Comparison of ENCODE assay signal across 1 cellular context in the genomic region with DNA sequence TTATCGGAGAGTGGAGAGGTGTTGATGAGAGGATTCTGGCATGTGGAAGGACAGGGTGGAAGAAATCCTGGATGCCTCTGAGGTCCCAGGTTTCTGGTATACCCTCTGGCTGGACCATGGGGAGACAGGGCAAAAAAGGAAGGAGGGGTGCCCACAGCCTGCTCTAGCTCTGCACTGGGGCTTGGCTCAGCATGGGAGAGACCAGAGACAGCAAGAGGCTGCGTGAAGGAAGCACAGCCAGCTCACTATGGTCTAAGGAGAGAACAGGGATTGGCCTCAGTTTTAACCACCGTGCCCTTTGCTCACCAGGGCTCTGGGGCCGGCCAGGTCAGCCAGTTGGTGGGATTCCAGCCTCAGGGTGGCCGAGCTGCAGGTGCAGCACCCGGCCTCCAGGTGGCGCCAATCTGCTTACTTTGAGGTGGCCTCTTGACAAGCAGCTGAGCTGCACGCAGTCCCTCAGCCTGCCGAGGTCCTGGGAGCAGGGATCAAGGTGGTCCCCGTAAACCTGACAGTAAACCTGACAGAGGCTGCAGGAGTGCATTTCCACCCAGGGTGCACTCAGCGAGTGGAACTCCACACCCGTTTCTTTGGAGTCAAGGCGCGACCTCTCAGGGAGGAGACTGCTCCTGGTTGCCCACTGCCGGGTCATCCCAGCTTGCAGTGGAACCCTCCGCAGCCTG.
A peak's percentile ranks its signal among the peaks of the same experiment; 100 is the strongest.
TF ChIP-seq lines count a peak whose summit lies in the region.

No MANE protein-coding gene starts in this region.

TF ChIP-seq in HepG2, 621 proteins besides CTCF, POLR2A, EP300 and RAD21 (continued from another document and continues in another):
- TF ChIP-seq FOXO1 (CRISPR knock-in tag; IDR thresholded peaks at IDR 0.05): peak; percentile 63; the same call in 1 of the 2 replicates
- TF ChIP-seq YEATS2 (CRISPR knock-in tag; IDR thresholded peaks at IDR 0.05; ENCODE audit: borderline replicate concordance): no peak
- no peak for TF ChIP-seq JUN (CRISPR knock-in tag; IDR thresholded peaks at IDR 0.05)
- TF ChIP-seq ZNF616 (CRISPR knock-in tag; IDR thresholded peaks at IDR 0.05; ENCODE audit: low read depth): no peak
- peak; percentile 56; the same call in 1 of the 2 replicates for TF ChIP-seq RCOR2 (CRISPR knock-in tag; IDR thresholded peaks at IDR 0.05)
- TF ChIP-seq ZNF296 (CRISPR knock-in tag; conservative IDR thresholded peaks at IDR 0.05): no peak
- TF ChIP-seq TBX2 (CRISPR knock-in tag; IDR thresholded peaks at IDR 0.05; ENCODE audit: borderline replicate concordance): peak; percentile 58; the same call in 1 of the 2 replicates
- TF ChIP-seq MAZ (IDR thresholded peaks at IDR 0.05; ENCODE audit: borderline replicate concordance, low read depth, low read length): no peak
- TF ChIP-seq MAZ (CRISPR knock-in tag; IDR thresholded peaks at IDR 0.05; ENCODE audit: low read depth): no peak
- TF ChIP-seq ZSCAN30 (CRISPR knock-in tag; IDR thresholded peaks at IDR 0.05): no peak
- no peak for TF ChIP-seq CHD4 (IDR thresholded peaks at IDR 0.05; ENCODE audit: borderline replicate concordance, low read length)
- no peak for TF ChIP-seq ZNF644 (CRISPR knock-in tag; IDR thresholded peaks at IDR 0.05; ENCODE audit: low read depth)
- peak; percentile 30; the same call in 1 of the 2 replicates for TF ChIP-seq PHF21A (CRISPR knock-in tag; IDR thresholded peaks at IDR 0.05)
- no peak for TF ChIP-seq SP1 (IDR thresholded peaks at IDR 0.05)
- no peak for TF ChIP-seq SP1 (CRISPR knock-in tag; IDR thresholded peaks at IDR 0.05)
- 0 out of 2 replicates have a peak, but pooled peaks have one; percentile 61 for TF ChIP-seq HDAC2 (CRISPR knock-in tag; IDR thresholded peaks at IDR 0.05)
- 0 out of 2 replicates have a peak, but pooled peaks have one; percentile 22 for TF ChIP-seq ESRRA (CRISPR knock-in tag; IDR thresholded peaks at IDR 0.05; ENCODE audit: low read depth)
- 0 out of 2 replicates have a peak, but pooled peaks have one; percentile 38 for TF ChIP-seq IRF2 (CRISPR knock-in tag; IDR thresholded peaks at IDR 0.05)
- TF ChIP-seq ZNF367 (CRISPR knock-in tag; IDR thresholded peaks at IDR 0.05; ENCODE audit: borderline replicate concordance): no peak
- TF ChIP-seq, protein P1, sequence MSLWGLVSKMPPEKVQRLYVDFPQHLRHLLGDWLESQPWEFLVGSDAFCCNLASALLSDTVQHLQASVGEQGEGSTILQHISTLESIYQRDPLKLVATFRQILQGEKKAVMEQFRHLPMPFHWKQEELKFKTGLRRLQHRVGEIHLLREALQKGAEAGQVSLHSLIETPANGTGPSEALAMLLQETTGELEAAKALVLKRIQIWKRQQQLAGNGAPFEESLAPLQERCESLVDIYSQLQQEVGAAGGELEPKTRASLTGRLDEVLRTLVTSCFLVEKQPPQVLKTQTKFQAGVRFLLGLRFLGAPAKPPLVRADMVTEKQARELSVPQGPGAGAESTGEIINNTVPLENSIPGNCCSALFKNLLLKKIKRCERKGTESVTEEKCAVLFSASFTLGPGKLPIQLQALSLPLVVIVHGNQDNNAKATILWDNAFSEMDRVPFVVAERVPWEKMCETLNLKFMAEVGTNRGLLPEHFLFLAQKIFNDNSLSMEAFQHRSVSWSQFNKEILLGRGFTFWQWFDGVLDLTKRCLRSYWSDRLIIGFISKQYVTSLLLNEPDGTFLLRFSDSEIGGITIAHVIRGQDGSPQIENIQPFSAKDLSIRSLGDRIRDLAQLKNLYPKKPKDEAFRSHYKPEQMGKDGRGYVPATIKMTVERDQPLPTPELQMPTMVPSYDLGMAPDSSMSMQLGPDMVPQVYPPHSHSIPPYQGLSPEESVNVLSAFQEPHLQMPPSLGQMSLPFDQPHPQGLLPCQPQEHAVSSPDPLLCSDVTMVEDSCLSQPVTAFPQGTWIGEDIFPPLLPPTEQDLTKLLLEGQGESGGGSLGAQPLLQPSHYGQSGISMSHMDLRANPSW (CRISPR knock-in tag; IDR thresholded peaks at IDR 0.05; ENCODE audit: borderline replicate concordance): no peak
- TF ChIP-seq CHCHD3 (CRISPR knock-in tag; IDR thresholded peaks at IDR 0.05): no peak
- TF ChIP-seq SMAD9 (CRISPR knock-in tag; IDR thresholded peaks at IDR 0.05): no peak
- TF ChIP-seq ZNF788 (CRISPR knock-in tag; IDR thresholded peaks at IDR 0.05; ENCODE audit: borderline replicate concordance): peak; percentile 75; the same call in 1 of the 2 replicates
- TF ChIP-seq, protein P2, sequence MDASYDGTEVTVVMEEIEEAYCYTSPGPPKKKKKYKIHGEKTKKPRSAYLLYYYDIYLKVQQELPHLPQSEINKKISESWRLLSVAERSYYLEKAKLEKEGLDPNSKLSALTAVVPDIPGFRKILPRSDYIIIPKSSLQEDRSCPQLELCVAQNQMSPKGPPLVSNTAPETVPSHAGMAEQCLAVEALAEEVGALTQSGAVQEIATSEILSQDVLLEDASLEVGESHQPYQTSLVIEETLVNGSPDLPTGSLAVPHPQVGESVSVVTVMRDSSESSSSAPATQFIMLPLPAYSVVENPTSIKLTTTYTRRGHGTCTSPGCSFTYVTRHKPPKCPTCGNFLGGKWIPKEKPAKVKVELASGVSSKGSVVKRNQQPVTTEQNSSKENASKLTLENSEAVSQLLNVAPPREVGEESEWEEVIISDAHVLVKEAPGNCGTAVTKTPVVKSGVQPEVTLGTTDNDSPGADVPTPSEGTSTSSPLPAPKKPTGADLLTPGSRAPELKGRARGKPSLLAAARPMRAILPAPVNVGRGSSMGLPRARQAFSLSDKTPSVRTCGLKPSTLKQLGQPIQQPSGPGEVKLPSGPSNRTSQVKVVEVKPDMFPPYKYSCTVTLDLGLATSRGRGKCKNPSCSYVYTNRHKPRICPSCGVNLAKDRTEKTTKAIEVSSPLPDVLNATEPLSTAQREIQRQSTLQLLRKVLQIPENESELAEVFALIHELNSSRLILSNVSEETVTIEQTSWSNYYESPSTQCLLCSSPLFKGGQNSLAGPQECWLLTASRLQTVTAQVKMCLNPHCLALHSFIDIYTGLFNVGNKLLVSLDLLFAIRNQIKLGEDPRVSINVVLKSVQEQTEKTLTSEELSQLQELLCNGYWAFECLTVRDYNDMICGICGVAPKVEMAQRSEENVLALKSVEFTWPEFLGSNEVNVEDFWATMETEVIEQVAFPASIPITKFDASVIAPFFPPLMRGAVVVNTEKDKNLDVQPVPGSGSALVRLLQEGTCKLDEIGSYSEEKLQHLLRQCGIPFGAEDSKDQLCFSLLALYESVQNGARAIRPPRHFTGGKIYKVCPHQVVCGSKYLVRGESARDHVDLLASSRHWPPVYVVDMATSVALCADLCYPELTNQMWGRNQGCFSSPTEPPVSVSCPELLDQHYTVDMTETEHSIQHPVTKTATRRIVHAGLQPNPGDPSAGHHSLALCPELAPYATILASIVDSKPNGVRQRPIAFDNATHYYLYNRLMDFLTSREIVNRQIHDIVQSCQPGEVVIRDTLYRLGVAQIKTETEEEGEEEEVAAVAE (CRISPR knock-in tag; IDR thresholded peaks at IDR 0.05; ENCODE audit: borderline replicate concordance): peak; percentile 82
- TF ChIP-seq, protein P3, sequence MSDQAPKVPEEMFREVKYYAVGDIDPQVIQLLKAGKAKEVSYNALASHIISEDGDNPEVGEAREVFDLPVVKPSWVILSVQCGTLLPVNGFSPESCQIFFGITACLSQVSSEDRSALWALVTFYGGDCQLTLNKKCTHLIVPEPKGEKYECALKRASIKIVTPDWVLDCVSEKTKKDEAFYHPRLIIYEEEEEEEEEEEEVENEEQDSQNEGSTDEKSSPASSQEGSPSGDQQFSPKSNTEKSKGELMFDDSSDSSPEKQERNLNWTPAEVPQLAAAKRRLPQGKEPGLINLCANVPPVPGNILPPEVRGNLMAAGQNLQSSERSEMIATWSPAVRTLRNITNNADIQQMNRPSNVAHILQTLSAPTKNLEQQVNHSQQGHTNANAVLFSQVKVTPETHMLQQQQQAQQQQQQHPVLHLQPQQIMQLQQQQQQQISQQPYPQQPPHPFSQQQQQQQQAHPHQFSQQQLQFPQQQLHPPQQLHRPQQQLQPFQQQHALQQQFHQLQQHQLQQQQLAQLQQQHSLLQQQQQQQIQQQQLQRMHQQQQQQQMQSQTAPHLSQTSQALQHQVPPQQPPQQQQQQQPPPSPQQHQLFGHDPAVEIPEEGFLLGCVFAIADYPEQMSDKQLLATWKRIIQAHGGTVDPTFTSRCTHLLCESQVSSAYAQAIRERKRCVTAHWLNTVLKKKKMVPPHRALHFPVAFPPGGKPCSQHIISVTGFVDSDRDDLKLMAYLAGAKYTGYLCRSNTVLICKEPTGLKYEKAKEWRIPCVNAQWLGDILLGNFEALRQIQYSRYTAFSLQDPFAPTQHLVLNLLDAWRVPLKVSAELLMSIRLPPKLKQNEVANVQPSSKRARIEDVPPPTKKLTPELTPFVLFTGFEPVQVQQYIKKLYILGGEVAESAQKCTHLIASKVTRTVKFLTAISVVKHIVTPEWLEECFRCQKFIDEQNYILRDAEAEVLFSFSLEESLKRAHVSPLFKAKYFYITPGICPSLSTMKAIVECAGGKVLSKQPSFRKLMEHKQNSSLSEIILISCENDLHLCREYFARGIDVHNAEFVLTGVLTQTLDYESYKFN (CRISPR knock-in tag; conservative IDR thresholded peaks at IDR 0.05): no peak
- no peak for TF ChIP-seq ZNF207 (IDR thresholded peaks at IDR 0.05; ENCODE audit: borderline replicate concordance)
- peak; percentile 92 for TF ChIP-seq NFKB2 (CRISPR knock-in tag; IDR thresholded peaks at IDR 0.05; ENCODE audit: borderline replicate concordance)
- TF ChIP-seq SRSF1 (optimal IDR thresholded peaks at IDR 0.05; ENCODE audit: low read depth, low read length): no peak
- TF ChIP-seq, protein P4, sequence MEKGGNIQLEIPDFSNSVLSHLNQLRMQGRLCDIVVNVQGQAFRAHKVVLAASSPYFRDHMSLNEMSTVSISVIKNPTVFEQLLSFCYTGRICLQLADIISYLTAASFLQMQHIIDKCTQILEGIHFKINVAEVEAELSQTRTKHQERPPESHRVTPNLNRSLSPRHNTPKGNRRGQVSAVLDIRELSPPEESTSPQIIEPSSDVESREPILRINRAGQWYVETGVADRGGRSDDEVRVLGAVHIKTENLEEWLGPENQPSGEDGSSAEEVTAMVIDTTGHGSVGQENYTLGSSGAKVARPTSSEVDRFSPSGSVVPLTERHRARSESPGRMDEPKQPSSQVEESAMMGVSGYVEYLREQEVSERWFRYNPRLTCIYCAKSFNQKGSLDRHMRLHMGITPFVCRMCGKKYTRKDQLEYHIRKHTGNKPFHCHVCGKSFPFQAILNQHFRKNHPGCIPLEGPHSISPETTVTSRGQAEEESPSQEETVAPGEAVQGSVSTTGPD (CRISPR knock-in tag; IDR thresholded peaks at IDR 0.05): no peak
- no peak for TF ChIP-seq PTBP1 (IDR thresholded peaks at IDR 0.05; ENCODE audit: low read depth, low read length, poor library complexity, severe bottlenecking)
- TF ChIP-seq HNRNPUL1 (IDR thresholded peaks at IDR 0.05; ENCODE audit: low read depth, low read length): no peak
- TF ChIP-seq ZNF160 (CRISPR knock-in tag; IDR thresholded peaks at IDR 0.05): no peak
- TF ChIP-seq STAG1 (CRISPR knock-in tag; IDR thresholded peaks at IDR 0.05): peak; percentile 83
- peak; percentile 89; the same call in 1 of the 2 replicates for TF ChIP-seq ZNF224 (CRISPR knock-in tag; IDR thresholded peaks at IDR 0.05)
- peak; percentile 76; the same call in 1 of the 2 replicates for TF ChIP-seq ZNF329 (CRISPR knock-in tag; IDR thresholded peaks at IDR 0.05; ENCODE audit: low read depth)
- TF ChIP-seq, protein P5, sequence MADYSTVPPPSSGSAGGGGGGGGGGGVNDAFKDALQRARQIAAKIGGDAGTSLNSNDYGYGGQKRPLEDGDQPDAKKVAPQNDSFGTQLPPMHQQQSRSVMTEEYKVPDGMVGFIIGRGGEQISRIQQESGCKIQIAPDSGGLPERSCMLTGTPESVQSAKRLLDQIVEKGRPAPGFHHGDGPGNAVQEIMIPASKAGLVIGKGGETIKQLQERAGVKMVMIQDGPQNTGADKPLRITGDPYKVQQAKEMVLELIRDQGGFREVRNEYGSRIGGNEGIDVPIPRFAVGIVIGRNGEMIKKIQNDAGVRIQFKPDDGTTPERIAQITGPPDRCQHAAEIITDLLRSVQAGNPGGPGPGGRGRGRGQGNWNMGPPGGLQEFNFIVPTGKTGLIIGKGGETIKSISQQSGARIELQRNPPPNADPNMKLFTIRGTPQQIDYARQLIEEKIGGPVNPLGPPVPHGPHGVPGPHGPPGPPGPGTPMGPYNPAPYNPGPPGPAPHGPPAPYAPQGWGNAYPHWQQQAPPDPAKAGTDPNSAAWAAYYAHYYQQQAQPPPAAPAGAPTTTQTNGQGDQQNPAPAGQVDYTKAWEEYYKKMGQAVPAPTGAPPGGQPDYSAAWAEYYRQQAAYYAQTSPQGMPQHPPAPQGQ (CRISPR knock-in tag; IDR thresholded peaks at IDR 0.05; ENCODE audit: borderline replicate concordance): no peak
- TF ChIP-seq, protein P6, sequence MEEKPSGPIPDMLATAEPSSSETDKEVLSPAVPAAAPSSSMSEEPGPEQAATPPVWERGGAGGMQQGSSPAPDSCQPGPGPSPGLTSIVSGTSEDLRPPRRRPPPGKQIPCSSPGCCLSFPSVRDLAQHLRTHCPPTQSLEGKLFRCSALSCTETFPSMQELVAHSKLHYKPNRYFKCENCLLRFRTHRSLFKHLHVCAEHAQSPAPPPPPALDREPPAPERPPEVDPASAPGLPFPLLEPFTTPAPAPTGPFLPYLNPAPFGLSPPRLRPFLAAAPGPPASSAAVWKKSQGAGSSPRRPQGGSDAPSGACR (CRISPR knock-in tag; IDR thresholded peaks at IDR 0.05): no peak
- TF ChIP-seq, protein P7, sequence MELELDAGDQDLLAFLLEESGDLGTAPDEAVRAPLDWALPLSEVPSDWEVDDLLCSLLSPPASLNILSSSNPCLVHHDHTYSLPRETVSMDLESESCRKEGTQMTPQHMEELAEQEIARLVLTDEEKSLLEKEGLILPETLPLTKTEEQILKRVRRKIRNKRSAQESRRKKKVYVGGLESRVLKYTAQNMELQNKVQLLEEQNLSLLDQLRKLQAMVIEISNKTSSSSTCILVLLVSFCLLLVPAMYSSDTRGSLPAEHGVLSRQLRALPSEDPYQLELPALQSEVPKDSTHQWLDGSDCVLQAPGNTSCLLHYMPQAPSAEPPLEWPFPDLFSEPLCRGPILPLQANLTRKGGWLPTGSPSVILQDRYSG (CRISPR knock-in tag; IDR thresholded peaks at IDR 0.05): peak; percentile 80; the same call in 1 of the 2 replicates
- TF ChIP-seq TEAD3 (CRISPR knock-in tag; optimal IDR thresholded peaks at IDR 0.05; ENCODE audit: borderline replicate concordance): peak; percentile 91
- 0 out of 2 replicates have a peak, but pooled peaks have one; percentile 26 for TF ChIP-seq NFIB (CRISPR knock-in tag; IDR thresholded peaks at IDR 0.05; ENCODE audit: borderline replicate concordance)
- TF ChIP-seq, protein P8, sequence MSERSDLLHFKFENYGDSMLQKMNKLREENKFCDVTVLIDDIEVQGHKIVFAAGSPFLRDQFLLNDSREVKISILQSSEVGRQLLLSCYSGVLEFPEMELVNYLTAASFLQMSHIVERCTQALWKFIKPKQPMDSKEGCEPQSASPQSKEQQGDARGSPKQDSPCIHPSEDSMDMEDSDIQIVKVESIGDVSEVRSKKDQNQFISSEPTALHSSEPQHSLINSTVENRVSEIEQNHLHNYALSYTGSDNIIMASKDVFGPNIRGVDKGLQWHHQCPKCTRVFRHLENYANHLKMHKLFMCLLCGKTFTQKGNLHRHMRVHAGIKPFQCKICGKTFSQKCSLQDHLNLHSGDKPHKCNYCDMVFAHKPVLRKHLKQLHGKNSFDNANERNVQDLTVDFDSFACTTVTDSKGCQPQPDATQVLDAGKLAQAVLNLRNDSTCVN (CRISPR knock-in tag; IDR thresholded peaks at IDR 0.05; ENCODE audit: borderline replicate concordance): peak; percentile 63; the same call in 1 of the 2 replicates
- TF ChIP-seq, protein P9, sequence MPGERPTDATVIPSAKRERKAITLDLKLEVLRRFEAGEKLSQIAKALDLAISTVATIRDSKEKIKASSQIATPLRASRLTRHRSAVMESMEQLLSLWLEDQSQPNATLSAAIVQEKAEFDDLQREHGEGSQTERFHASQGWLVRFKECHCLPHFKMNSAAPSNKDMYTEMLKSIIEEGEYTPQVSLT (CRISPR knock-in tag; IDR thresholded peaks at IDR 0.05; ENCODE audit: borderline replicate concordance, low read depth): peak; percentile 66; the same call in 1 of the 2 replicates
- peak; percentile 66 for TF ChIP-seq ZBTB7B (CRISPR knock-in tag; IDR thresholded peaks at IDR 0.05)
- no peak for TF ChIP-seq ZBTB42 (CRISPR knock-in tag; IDR thresholded peaks at IDR 0.05)
